Comparison of ENCODE assay signal across 8 cellular contexts in genomic region chr16:14303182-14303618, GRCh38.
DNase-seq lines count a peak whose midpoint lies in the region; ATAC-seq and TF ChIP-seq lines count a peak whose summit lies in the region.

No MANE protein-coding gene starts in this region.

- no peaks in the 10 kb centered on the region for H3K9me3 ChIP-seq in Loucy (ENCODE audit: insufficient read depth, low read depth, low read length)
- no peaks in the 10 kb centered on the region for H3K9me3 ChIP-seq in effector memory CD4-positive, alpha-beta T cell (ENCODE audit: control insufficient read depth, low read length)

- H4K20me1 ChIP-seq in Loucy (ENCODE audit: insufficient read depth, low read length, poor library complexity, severe bottlenecking) = no peaks in the 10 kb centered on the region

- ATAC-seq in natural killer cell (no peak), HG03108 (IDR thresholded peaks at IDR 0.05; ENCODE audit: unreplicated experiment) (no peak)

- peaks cover 0 to 18% (median 10%) of the 10 kb centered on the region in 7 donors for H3K9me3 Mint-ChIP-seq in CD14-positive monocyte
- no peaks in the 10 kb centered on the region for H3K9me3 Mint-ChIP-seq in natural killer cell

- peaks cover 15% of the 10 kb centered on the region for H3K4me1 ChIP-seq in Loucy (ENCODE audit: insufficient read depth, low read length, poor library complexity, severe bottlenecking)
- H3K4me1 ChIP-seq in effector memory CD4-positive, alpha-beta T cell (ENCODE audit: control insufficient read depth, insufficient read depth, low read length, poor library complexity, severe bottlenecking) = peaks cover 13% of the 10 kb centered on the region

- no peaks in the 10 kb centered on the region for H3K9me2 ChIP-seq in Loucy (replicated peaks; ENCODE audit: low read depth, low read length)

- DNase-seq in CD14-positive monocyte (ENCODE audit: low spot score) (no peak), natural killer cell (no peak), T-helper 9 cell (no peak), NCI-H2196 treated with DMSO at 0.1 percent for 48 hours (lab: John Stamatoyannopoulos, UW; ENCODE audit: unreplicated experiment) (no peak)
- no peak for DNase-seq in effector memory CD4-positive, alpha-beta T cell
- DNase-seq in activated CD4-positive, alpha-beta T cell treated with anti-CD3 and anti-CD28 coated beads, Interleukin-2, amount 50 U/mL, for 1 hour = no peak

- TF ChIP-seq CTCF in CD14-positive monocyte (IDR thresholded peaks at IDR 0.05) (no peak), Loucy (conservative IDR thresholded peaks at IDR 0.05; ENCODE audit: low read length) (no peak), natural killer cell (IDR thresholded peaks at IDR 0.05) (no peak)

- intact Hi-C loops in CD14-positive monocyte (cut with micrococcal nuclease) = loop anchor here (5.0 kb wide), 1 partner anchor 224 kb away; no protein-coding TSS in a partner anchor
- intact Hi-C loops in natural killer cell (cut with micrococcal nuclease) = no loop called here

- no peaks in the 10 kb centered on the region for H3F3A ChIP-seq in Loucy (ENCODE audit: low read depth)

- H2AFZ ChIP-seq in Loucy (ENCODE audit: low read length) = no peak overlapping the region

- no peaks in the 10 kb centered on the region for H3K79me2 ChIP-seq in Loucy (ENCODE audit: insufficient read depth, low read length)

- peak overlapping the region; percentile 75 to 92 for H3K4me3 Mint-ChIP-seq in CD14-positive monocyte
- H3K4me3 Mint-ChIP-seq in natural killer cell = peak overlapping the region; percentile 78

- H3K27ac Mint-ChIP-seq in CD14-positive monocyte = peak overlapping the region in 2 of 7 donors; percentile 49 to 58
- no peak overlapping the region for H3K27ac Mint-ChIP-seq in natural killer cell

- H3K27me3 ChIP-seq in Loucy (ENCODE audit: insufficient read depth, low read length, poor library complexity, severe bottlenecking) = no peaks in the 10 kb centered on the region
- no peaks in the 10 kb centered on the region for H3K27me3 ChIP-seq in effector memory CD4-positive, alpha-beta T cell (replicated peaks; ENCODE audit: control insufficient read depth, insufficient read depth, low read length, poor library complexity, severe bottlenecking)

- no peak overlapping the region for H3K9ac ChIP-seq in Loucy (ENCODE audit: low read depth, low read length, poor library complexity, severe bottlenecking)

- H3K27me3 Mint-ChIP-seq in CD14-positive monocyte (ENCODE audit: low read depth in 3 of 3) = peaks cover 50 to 67% (median 62%) of the 10 kb centered on the region in 3 donors
- peaks cover 16 to 35% of the 10 kb centered on the region in 2 donors for H3K27me3 Mint-ChIP-seq in natural killer cell (ENCODE audit: low read depth in 2 of 2)

- H3K4me1 Mint-ChIP-seq in CD14-positive monocyte (peaks cover 21% of the 10 kb centered on the region), natural killer cell (peaks cover 8 to 20% of the 10 kb centered on the region in 2 donors)

- H3K36me3 Mint-ChIP-seq in CD14-positive monocyte (peaks cover 2 to 4% of the 10 kb centered on the region in 2 donors), natural killer cell (no peaks in the 10 kb centered on the region)

- no peak overlapping the region for H3K27ac ChIP-seq in effector memory CD4-positive, alpha-beta T cell (ENCODE audit: insufficient read depth, low read length, poor library complexity, severe bottlenecking)

- H3K4me2 ChIP-seq in Loucy (ENCODE audit: low read depth, low read length, poor library complexity, severe bottlenecking) = peak overlapping the region; percentile 70

- H3K36me3 ChIP-seq in Loucy (ENCODE audit: insufficient read depth, low read length) = no peaks in the 10 kb centered on the region
- H3K36me3 ChIP-seq in effector memory CD4-positive, alpha-beta T cell (ENCODE audit: control insufficient read depth, insufficient read depth, low read length) = no peaks in the 10 kb centered on the region

- H3K4me3 ChIP-seq in Loucy (ENCODE audit: low read length, poor library complexity, severe bottlenecking) = peak overlapping the region; percentile 76
- H3K4me3 ChIP-seq in effector memory CD4-positive, alpha-beta T cell (ENCODE audit: insufficient read depth, low read depth, low read length, poor library complexity, severe bottlenecking) = peak overlapping the region; percentile 65
